37 cellular contexts compared by ENCODE assay signal in the genomic region with DNA sequence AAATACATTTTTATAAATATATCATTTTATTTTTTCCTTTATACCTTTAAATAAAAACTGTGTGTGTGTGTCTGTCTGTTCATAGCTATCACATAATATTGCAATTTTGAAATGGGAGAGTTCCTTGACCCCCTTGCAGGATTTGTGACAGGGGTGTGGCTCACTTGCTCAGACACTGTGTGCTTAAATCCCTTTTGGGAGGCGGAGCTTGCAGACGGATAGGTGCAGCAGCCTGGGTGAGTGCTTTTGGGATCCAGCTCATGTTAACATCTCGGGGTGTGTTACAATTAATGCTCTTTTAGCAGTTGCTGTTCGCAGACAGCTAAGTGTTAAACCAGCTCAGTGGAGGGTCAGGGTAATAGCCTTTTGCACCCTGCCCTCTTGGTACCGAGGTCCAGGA.
"Had no signal": no experiment of that assay in that cellular context is flagged by ENCODE, and none has a peak within 500 bp of the region (broad histone marks: within the 10 kb centered on the region; RNA-seq: fewer than 3 reads in every experiment).

No MANE protein-coding gene starts in this region.

- H3K27me3 ChIP-seq: adrenal gland, ascending aorta, body of pancreas, brain microvascular endothelial cell, breast epithelium, cardiac muscle cell had no signal

- H3K4me3 ChIP-seq: adrenal gland, ascending aorta, body of pancreas, breast epithelium, cardiac muscle cell had no signal

- H3K36me3 ChIP-seq: adrenal gland, ascending aorta, brain microvascular endothelial cell, cardiac muscle cell had no signal

- H3K4me1 Mint-ChIP-seq: activated naive CD4-positive, alpha-beta T cell treated with anti-CD3 and anti-CD28 coated beads, Interleukin-2, amount 10 ng/mL, durations not matched to agents 7 days and 5 days; activated naive CD4-positive, alpha-beta T cell treated with anti-CD3 and anti-CD28 coated beads, Interleukin-2, amount 50 U/mL, for 24 hours; activated naive CD8-positive, alpha-beta T cell treated with anti-CD3 and anti-CD28 coated beads for 36 hours; activated naive CD8-positive, alpha-beta T cell treated with anti-CD3 and anti-CD28 coated beads, Interleukin-2, amount 10 ng/mL, durations not matched to agents 7 days and 5 days; activated naive CD8-positive, alpha-beta T cell treated with anti-CD3 and anti-CD28 coated beads, Interleukin-2, amount 50 U/mL, for 24 hours; activated T-helper 17 cell treated with anti-CD3 and anti-CD28 coated beads, Interleukin-2, amount 50 U/mL, for 72 hours; brain; central memory CD8-positive, alpha-beta T cell had no signal

- H3K27me3 Mint-ChIP-seq: activated naive CD4-positive, alpha-beta T cell treated with anti-CD3 and anti-CD28 coated beads, Interleukin-2, amount 10 ng/mL, durations not matched to agents 7 days and 5 days; activated naive CD4-positive, alpha-beta T cell treated with anti-CD3 and anti-CD28 coated beads, Interleukin-2, amount 50 U/mL, for 24 hours; activated naive CD8-positive, alpha-beta T cell; activated naive CD8-positive, alpha-beta T cell treated with anti-CD3 and anti-CD28 coated beads for 36 hours; activated naive CD8-positive, alpha-beta T cell treated with anti-CD3 and anti-CD28 coated beads, Interleukin-2, amount 10 ng/mL, durations not matched to agents 7 days and 5 days; activated naive CD8-positive, alpha-beta T cell treated with anti-CD3 and anti-CD28 coated beads, Interleukin-2, amount 50 U/mL, for 24 hours; activated T-cell treated with anti-CD3 and anti-CD28 coated beads, Interleukin-2, amount 50 U/mL, for 24 hours; activated T-helper 17 cell treated with anti-CD3 and anti-CD28 coated beads, Interleukin-2, amount 50 U/mL, for 72 hours; brain; central memory CD8-positive, alpha-beta T cell had no signal

- DNase-seq: activated effector memory CD4-positive, alpha-beta T cell treated with anti-CD3 and anti-CD28 coated beads, Interleukin-2, amount 50 U/mL, for 16 hours; activated effector memory CD4-positive, alpha-beta T cell treated with Interleukin-2 at 50 U/mL for 16 hours; activated gamma-delta T cell; activated gamma-delta T cell treated with Interleukin-2 at 50 U/mL for 16 hours; activated naive CD4-positive, alpha-beta T cell; activated naive CD4-positive, alpha-beta T cell treated with anti-CD3 and anti-CD28 coated beads for 36 hours; activated naive CD4-positive, alpha-beta T cell treated with anti-CD3 and anti-CD28 coated beads, Interleukin-2, amount 10 ng/mL, durations not matched to agents 7 days and 5 days; activated naive CD4-positive, alpha-beta T cell treated with anti-CD3 and anti-CD28 coated beads, Interleukin-2, amount 50 U/mL, for 16 hours; activated naive CD4-positive, alpha-beta T cell treated with Interleukin-2 at 50 U/mL for 16 hours; activated naive CD8-positive, alpha-beta T cell treated with anti-CD3 and anti-CD28 coated beads for 36 hours; activated naive CD8-positive, alpha-beta T cell treated with anti-CD3 and anti-CD28 coated beads, Interleukin-2, amount 10 ng/mL, durations not matched to agents 7 days and 5 days; activated naive CD8-positive, alpha-beta T cell treated with anti-CD3 and anti-CD28 coated beads, Interleukin-2, amount 50 U/mL, for 24 hours; activated T-cell treated with anti-CD3 and anti-CD28 coated beads, Interleukin-2, amount 50 U/mL, for 24 hours; activated T-cell treated with anti-CD3 and anti-CD28 coated beads, Interleukin-2, amount 50 U/mL, for 4 hours; activated T-cell treated with anti-CD3 and anti-CD28 coated beads, Interleukin-2, amount 50 U/mL, for 48 hours; activated T-cell treated with anti-CD3 and anti-CD28 coated beads, Interleukin-2, amount 50 U/mL, for 72 hours; adrenal gland; amniotic stem cell; amygdala; anterior cingulate cortex; aorta; body of pancreas; brain microvascular endothelial cell; caudate nucleus; central memory CD4-positive, alpha-beta T cell; cerebellar nuclear complex had no signal

- ATAC-seq: activated naive CD4-positive, alpha-beta T cell treated with anti-CD3 and anti-CD28 coated beads, Interleukin-2, amount 50 U/mL, for 72 hours; activated naive CD8-positive, alpha-beta T cell treated with anti-CD3 and anti-CD28 coated beads, Interleukin-2, amount 50 U/mL, for 24 hours; activated T-cell treated with anti-CD3 and anti-CD28 coated beads, Interleukin-2, amount 50 U/mL, for 4 hours; activated T-cell treated with anti-CD3 and anti-CD28 coated beads, Interleukin-2, amount 50 U/mL, for 72 hours; activated T-helper 17 cell treated with anti-CD3 and anti-CD28 coated beads, Interleukin-2, amount 50 U/mL, for 72 hours; body of pancreas had no signal

- H3K4me3 Mint-ChIP-seq: activated naive CD4-positive, alpha-beta T cell treated with anti-CD3 and anti-CD28 coated beads for 36 hours; activated naive CD4-positive, alpha-beta T cell treated with anti-CD3 and anti-CD28 coated beads, Interleukin-2, amount 10 ng/mL, durations not matched to agents 7 days and 5 days; activated naive CD4-positive, alpha-beta T cell treated with anti-CD3 and anti-CD28 coated beads, Interleukin-2, amount 50 U/mL, for 24 hours; activated naive CD8-positive, alpha-beta T cell; activated naive CD8-positive, alpha-beta T cell treated with anti-CD3 and anti-CD28 coated beads for 36 hours; activated naive CD8-positive, alpha-beta T cell treated with anti-CD3 and anti-CD28 coated beads, Interleukin-2, amount 10 ng/mL, durations not matched to agents 7 days and 5 days; activated naive CD8-positive, alpha-beta T cell treated with anti-CD3 and anti-CD28 coated beads, Interleukin-2, amount 50 U/mL, for 24 hours; activated T-cell treated with anti-CD3 and anti-CD28 coated beads, Interleukin-2, amount 50 U/mL, for 24 hours; activated T-cell treated with anti-CD3 and anti-CD28 coated beads, Interleukin-2, amount 50 U/mL, for 4 hours; activated T-cell treated with anti-CD3 and anti-CD28 coated beads, Interleukin-2, amount 50 U/mL, for 72 hours; activated T-helper 1 cell treated with anti-CD3 and anti-CD28 coated beads, Interleukin-12 subunit alpha, Interleukin-12 subunit beta, Interleukin-2, Interleukin-4 antibody, amounts not matched to agents 30 ng/mL and 10 ng/mL and 1 ng/mL, durations not matched to agents 14 hours and 24 hours and 36 hours; activated T-helper 17 cell treated with anti-CD3 and anti-CD28 coated beads, Interleukin-2, amount 50 U/mL, for 72 hours; brain; central memory CD8-positive, alpha-beta T cell had no signal

- H3K9me3 ChIP-seq: adrenal gland, ascending aorta, body of pancreas had no signal

- H3K36me3 Mint-ChIP-seq: activated naive CD4-positive, alpha-beta T cell treated with anti-CD3 and anti-CD28 coated beads, Interleukin-2, amount 10 ng/mL, durations not matched to agents 7 days and 5 days; activated naive CD4-positive, alpha-beta T cell treated with anti-CD3 and anti-CD28 coated beads, Interleukin-2, amount 50 U/mL, for 24 hours; activated naive CD4-positive, alpha-beta T cell treated with anti-CD3 and anti-CD28 coated beads, Interleukin-2, amount 50 U/mL, for 72 hours; activated naive CD8-positive, alpha-beta T cell; activated naive CD8-positive, alpha-beta T cell treated with anti-CD3 and anti-CD28 coated beads for 36 hours; activated naive CD8-positive, alpha-beta T cell treated with anti-CD3 and anti-CD28 coated beads, Interleukin-2, amount 10 ng/mL, durations not matched to agents 7 days and 5 days; brain had no signal

- H3K4me1 ChIP-seq: adrenal gland, ascending aorta, body of pancreas, breast epithelium had no signal

- H3K27ac Mint-ChIP-seq: activated naive CD4-positive, alpha-beta T cell treated with anti-CD3 and anti-CD28 coated beads for 36 hours; activated naive CD4-positive, alpha-beta T cell treated with anti-CD3 and anti-CD28 coated beads, Interleukin-2, amount 10 ng/mL, durations not matched to agents 7 days and 5 days; activated naive CD4-positive, alpha-beta T cell treated with anti-CD3 and anti-CD28 coated beads, Interleukin-2, amount 50 U/mL, for 24 hours; activated naive CD4-positive, alpha-beta T cell treated with anti-CD3 and anti-CD28 coated beads, Interleukin-2, amount 50 U/mL, for 72 hours; activated naive CD8-positive, alpha-beta T cell; activated naive CD8-positive, alpha-beta T cell treated with anti-CD3 and anti-CD28 coated beads for 36 hours; activated naive CD8-positive, alpha-beta T cell treated with anti-CD3 and anti-CD28 coated beads, Interleukin-2, amount 10 ng/mL, durations not matched to agents 7 days and 5 days; activated naive CD8-positive, alpha-beta T cell treated with anti-CD3 and anti-CD28 coated beads, Interleukin-2, amount 50 U/mL, for 24 hours; activated T-cell treated with anti-CD3 and anti-CD28 coated beads, Interleukin-2, amount 50 U/mL, for 24 hours; activated T-cell treated with anti-CD3 and anti-CD28 coated beads, Interleukin-2, amount 50 U/mL, for 72 hours; activated T-helper 1 cell treated with anti-CD3 and anti-CD28 coated beads, Interleukin-12 subunit alpha, Interleukin-12 subunit beta, Interleukin-2, Interleukin-4 antibody, amounts not matched to agents 30 ng/mL and 10 ng/mL and 1 ng/mL, durations not matched to agents 14 hours and 24 hours and 36 hours; activated T-helper 17 cell treated with anti-CD3 and anti-CD28 coated beads, Interleukin-2, amount 50 U/mL, for 72 hours; activated T-helper 2 cell treated with anti-CD3 and anti-CD28 coated beads, Interferon-gamma antibody, Interleukin-2, Interleukin-4, amounts not matched to agents 10 μg/mL and 5 μg/mL and 100 μg/mL, durations not matched to agents 14 hours and 24 hours and 36 hours; brain had no signal

- H3K27ac ChIP-seq: adrenal gland, ascending aorta, body of pancreas, brain microvascular endothelial cell, breast epithelium, cardiac muscle cell had no signal

- H3K9me3 Mint-ChIP-seq: activated naive CD4-positive, alpha-beta T cell treated with anti-CD3 and anti-CD28 coated beads for 36 hours; activated naive CD4-positive, alpha-beta T cell treated with anti-CD3 and anti-CD28 coated beads, Interleukin-2, amount 10 ng/mL, durations not matched to agents 7 days and 5 days; activated naive CD4-positive, alpha-beta T cell treated with anti-CD3 and anti-CD28 coated beads, Interleukin-2, amount 50 U/mL, for 72 hours; activated naive CD8-positive, alpha-beta T cell treated with anti-CD3 and anti-CD28 coated beads for 36 hours; activated naive CD8-positive, alpha-beta T cell treated with anti-CD3 and anti-CD28 coated beads, Interleukin-2, amount 10 ng/mL, durations not matched to agents 7 days and 5 days; activated T-cell treated with anti-CD3 and anti-CD28 coated beads, Interleukin-2, amount 50 U/mL, for 72 hours; activated T-helper 1 cell treated with anti-CD3 and anti-CD28 coated beads, Interleukin-12 subunit alpha, Interleukin-12 subunit beta, Interleukin-2, Interleukin-4 antibody, amounts not matched to agents 30 ng/mL and 10 ng/mL and 1 ng/mL, durations not matched to agents 14 hours and 24 hours and 36 hours; activated T-helper 17 cell treated with anti-CD3 and anti-CD28 coated beads, Interleukin-2, amount 50 U/mL, for 72 hours; activated T-helper 2 cell treated with anti-CD3 and anti-CD28 coated beads, Interferon-gamma antibody, Interleukin-2, Interleukin-4, amounts not matched to agents 10 μg/mL and 5 μg/mL and 100 μg/mL, durations not matched to agents 14 hours and 24 hours and 36 hours had no signal
